In the genomic region with DNA sequence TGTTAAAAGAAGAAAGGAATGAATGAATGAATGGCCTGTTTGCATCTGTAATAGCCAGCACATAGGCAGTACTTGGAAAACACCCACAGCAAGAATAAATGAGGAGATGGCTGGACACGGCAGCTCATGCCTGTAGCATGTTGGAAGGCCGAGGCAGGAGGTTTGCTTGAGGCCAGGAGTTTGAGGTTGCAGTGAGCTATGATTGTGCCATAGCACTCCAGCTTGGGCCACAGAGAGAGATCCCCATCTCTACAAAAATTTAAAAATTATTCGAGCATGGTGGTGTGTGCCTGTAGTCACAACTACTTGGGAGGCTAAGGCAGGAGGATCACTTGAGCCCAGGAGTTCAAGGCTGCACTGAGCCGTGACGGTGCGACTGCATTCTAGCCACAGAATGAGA, we compare ENCODE assay signal across 1 cellular context.
TF ChIP-seq lines count a peak whose summit lies in the region.

No MANE protein-coding gene starts in this region.

TF ChIP-seq in HCT116, 20 proteins besides CTCF, POLR2A, EP300 and RAD21 (continued from another document):
- TF ChIP-seq ELF1 (IDR thresholded peaks at IDR 0.05; ENCODE audit: borderline replicate concordance, low read depth) = no peak
- TF ChIP-seq CEBPB (IDR thresholded peaks at IDR 0.05; ENCODE audit: low read depth) = no peak
- TF ChIP-seq MAX (IDR thresholded peaks at IDR 0.05) = no peak
- no peak for TF ChIP-seq CBX3 (IDR thresholded peaks at IDR 0.05; ENCODE audit: low read depth)
- TF ChIP-seq ZBTB33 (IDR thresholded peaks at IDR 0.05; ENCODE audit: extremely low read depth, insufficient replicate concordance, low read length) = no peak
- no peak for TF ChIP-seq ATF3 (IDR thresholded peaks at IDR 0.05)
- TF ChIP-seq, protein P1, sequence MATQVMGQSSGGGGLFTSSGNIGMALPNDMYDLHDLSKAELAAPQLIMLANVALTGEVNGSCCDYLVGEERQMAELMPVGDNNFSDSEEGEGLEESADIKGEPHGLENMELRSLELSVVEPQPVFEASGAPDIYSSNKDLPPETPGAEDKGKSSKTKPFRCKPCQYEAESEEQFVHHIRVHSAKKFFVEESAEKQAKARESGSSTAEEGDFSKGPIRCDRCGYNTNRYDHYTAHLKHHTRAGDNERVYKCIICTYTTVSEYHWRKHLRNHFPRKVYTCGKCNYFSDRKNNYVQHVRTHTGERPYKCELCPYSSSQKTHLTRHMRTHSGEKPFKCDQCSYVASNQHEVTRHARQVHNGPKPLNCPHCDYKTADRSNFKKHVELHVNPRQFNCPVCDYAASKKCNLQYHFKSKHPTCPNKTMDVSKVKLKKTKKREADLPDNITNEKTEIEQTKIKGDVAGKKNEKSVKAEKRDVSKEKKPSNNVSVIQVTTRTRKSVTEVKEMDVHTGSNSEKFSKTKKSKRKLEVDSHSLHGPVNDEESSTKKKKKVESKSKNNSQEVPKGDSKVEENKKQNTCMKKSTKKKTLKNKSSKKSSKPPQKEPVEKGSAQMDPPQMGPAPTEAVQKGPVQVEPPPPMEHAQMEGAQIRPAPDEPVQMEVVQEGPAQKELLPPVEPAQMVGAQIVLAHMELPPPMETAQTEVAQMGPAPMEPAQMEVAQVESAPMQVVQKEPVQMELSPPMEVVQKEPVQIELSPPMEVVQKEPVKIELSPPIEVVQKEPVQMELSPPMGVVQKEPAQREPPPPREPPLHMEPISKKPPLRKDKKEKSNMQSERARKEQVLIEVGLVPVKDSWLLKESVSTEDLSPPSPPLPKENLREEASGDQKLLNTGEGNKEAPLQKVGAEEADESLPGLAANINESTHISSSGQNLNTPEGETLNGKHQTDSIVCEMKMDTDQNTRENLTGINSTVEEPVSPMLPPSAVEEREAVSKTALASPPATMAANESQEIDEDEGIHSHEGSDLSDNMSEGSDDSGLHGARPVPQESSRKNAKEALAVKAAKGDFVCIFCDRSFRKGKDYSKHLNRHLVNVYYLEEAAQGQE (IDR thresholded peaks at IDR 0.05; ENCODE audit: low read depth) = no peak
- no peak for TF ChIP-seq EGR1 (IDR thresholded peaks at IDR 0.05; ENCODE audit: low read depth)
